In genomic region chr1:94702440-94702810, GRCh38 we compare ENCODE assay signal across 15 cellular contexts.
A peak's percentile ranks its signal among the peaks of the same experiment; 100 is the strongest.
DNase-seq lines count a peak whose midpoint lies in the region; ATAC-seq, FAIRE-seq and TF ChIP-seq lines count a peak whose summit lies in the region.
"Had no signal": no experiment of that assay in that cellular context is flagged by ENCODE, and none has a peak within 500 bp of the region (broad histone marks: within the 10 kb centered on the region; RNA-seq: fewer than 3 reads in every experiment).

No MANE protein-coding gene starts in this region.

- no peaks in the 10 kb centered on the region for H3K9me3 Mint-ChIP-seq in endothelial cell (ENCODE audit: unreplicated experiment)
- H3K9me3 Mint-ChIP-seq: activated naive CD8-positive, alpha-beta T cell treated with anti-CD3 and anti-CD28 coated beads, Interleukin-2, amount 10 ng/mL, durations not matched to agents 7 days and 5 days; GM23338 had no signal

- H3K9ac ChIP-seq in HepG2 (ENCODE audit: insufficient read depth, low read depth, low read length) = peak overlapping the region; percentile 26; the same call in 1 of the 2 replicates

- H3K27me3 Mint-ChIP-seq in endothelial cell (ENCODE audit: unreplicated experiment) = no peaks in the 10 kb centered on the region

- CTCF ChIA-PET in HepG2 (lab: Yijun Ruan, JAX; ENCODE audit: low intra/inter-chr PET ratio, low total read pairs) = no interaction called here

- FAIRE-seq in HepG2 (lab: Jason Lieb, UNC) (no peak), pancreas (lab: Jason Lieb, UNC) (no peak)
- FAIRE-seq: GM12892 had no signal

- H3K27ac ChIP-seq in HepG2 (ENCODE audit: extremely low read length, insufficient read depth, low read length) (peak overlapping the region; percentile 27), right lobe of liver (no peak overlapping the region), pancreas (peak overlapping the region in 2 of 4 donors; percentile 14 to 43)

- no peak for TF ChIP-seq POLR2A in HepG2 (IDR thresholded peaks at IDR 0.05; ENCODE audit: insufficient read depth in 1 of 2, low read depth in 2 of 2, low read length in 2 of 2)
- no peak for TF ChIP-seq POLR2A in right lobe of liver (IDR thresholded peaks at IDR 0.05)

- no peak for TF ChIP-seq RAD21 in HepG2 (CRISPR knock-in tag; IDR thresholded peaks at IDR 0.05)

- ATAC-seq in HepG2 = no peak; the same call in 1 of the 3 replicates
- ATAC-seq in right lobe of liver = no peak
- ATAC-seq in pancreas = peak in 3 of 4 donors; percentile 31 to 67 (median 38)
- ATAC-seq: activated CD8-positive, alpha-beta memory T cell treated with anti-CD3 and anti-CD28 coated beads, Interleukin-2, amount 10 ng/mL, durations not matched to agents 7 days and 5 days; GM23338 had no signal

- peak; percentile 10; the same call in 1 of the 2 replicates for TF ChIP-seq CTCF in HepG2 (CRISPR knock-in tag; IDR thresholded peaks at IDR 0.05)
- no peak for TF ChIP-seq CTCF in right lobe of liver (IDR thresholded peaks at IDR 0.05)
- peak; percentile 3 for TF ChIP-seq CTCF in fibroblast of villous mesenchyme (IDR thresholded peaks at IDR 0.05; ENCODE audit: insufficient read depth, low read depth, low read length)
- TF ChIP-seq CTCF in pancreas (IDR thresholded peaks at IDR 0.05) = no peak
- no peak for TF ChIP-seq CTCF in endothelial cell (IDR thresholded peaks at IDR 0.05; ENCODE audit: unreplicated experiment)

- TF ChIP-seq EP300 in HepG2 (IDR thresholded peaks at IDR 0.05; ENCODE audit: low read depth in 2 of 2, low read length in 2 of 2) (no peak), HepG2 (CRISPR knock-in tag; IDR thresholded peaks at IDR 0.05; ENCODE audit: borderline replicate concordance) (no peak)

- H3K4me1 ChIP-seq in HepG2 (ENCODE audit: insufficient read depth, low read length) = peaks cover 66% of the 10 kb centered on the region
- no peaks in the 10 kb centered on the region for H3K4me1 ChIP-seq in right lobe of liver
- peaks cover 0 to 5% (median 3%) of the 10 kb centered on the region in 3 donors for H3K4me1 ChIP-seq in pancreas

- 38% methylated on average over 1 of the region's 1 CpG for WGBS in HepG2 (ENCODE audit: low lambda C conversion rate)
- WGBS in right lobe of liver (ENCODE audit: insufficient coverage, low coverage, low lambda C conversion rate, missing lambda C conversion rate) = 50% methylated on average over 1 of the region's 1 CpG
- 50 to 61% methylated on average over 1 of the region's 1 CpG for WGBS in pancreas, 2 donors

- H3K9me3 ChIP-seq in HepG2 (ENCODE audit: low read length) (no peaks in the 10 kb centered on the region), right lobe of liver (no peaks in the 10 kb centered on the region), pancreas (no peaks in the 10 kb centered on the region)

- H2AFZ ChIP-seq in HepG2 (ENCODE audit: low read length) = no peak overlapping the region
- H2AFZ ChIP-seq: GM23338 had no signal

- no peak overlapping the region for H3K4me2 ChIP-seq in HepG2 (ENCODE audit: low read depth, low read length)
- H3K4me2 ChIP-seq: GM23338 had no signal

- H3K36me3 ChIP-seq in HepG2 (replicated peaks in 1 of 2; ENCODE audit: control insufficient read depth in 1 of 2, insufficient read depth in 2 of 2, low read length in 2 of 2) (no peaks in the 10 kb centered on the region), right lobe of liver (no peaks in the 10 kb centered on the region), pancreas (no peaks in the 10 kb centered on the region)

- H3K36me3 Mint-ChIP-seq in endothelial cell (ENCODE audit: low read depth, unreplicated experiment) = no peaks in the 10 kb centered on the region
- H3K36me3 Mint-ChIP-seq: activated CD8-positive, alpha-beta memory T cell treated with anti-CD3 and anti-CD28 coated beads, Interleukin-2, amount 10 ng/mL, durations not matched to agents 7 days and 5 days; activated naive CD8-positive, alpha-beta T cell treated with anti-CD3 and anti-CD28 coated beads, Interleukin-2, amount 10 ng/mL, durations not matched to agents 7 days and 5 days had no signal

- H3K4me3 ChIP-seq in HepG2 (replicated peaks in 1 of 3; ENCODE audit: insufficient read depth in 1 of 3, low read depth in 2 of 3, low read length in 3 of 3) = no peak overlapping the region
- H3K4me3 ChIP-seq in right lobe of liver = no peak overlapping the region
- no peak overlapping the region for H3K4me3 ChIP-seq in fibroblast of villous mesenchyme (ENCODE audit: low read depth, low read length)
- no peak overlapping the region for H3K4me3 ChIP-seq in pancreas
- H3K4me3 ChIP-seq: GM23338 had no signal

- no peaks in the 10 kb centered on the region for H4K20me1 ChIP-seq in HepG2 (ENCODE audit: insufficient read depth, low read length)

- POLR2A ChIA-PET in HepG2 (lab: Yijun Ruan, JAX) = interaction anchor here (1.0 kb wide), 1 partner anchor 11 kb away, joined by 6 read pairs; no protein-coding TSS in a partner anchor

- H3K27ac Mint-ChIP-seq in endothelial cell (ENCODE audit: unreplicated experiment) = no peak overlapping the region
- H3K27ac Mint-ChIP-seq: activated CD8-positive, alpha-beta memory T cell treated with anti-CD3 and anti-CD28 coated beads, Interleukin-2, amount 10 ng/mL, durations not matched to agents 7 days and 5 days; activated naive CD8-positive, alpha-beta T cell treated with anti-CD3 and anti-CD28 coated beads, Interleukin-2, amount 10 ng/mL, durations not matched to agents 7 days and 5 days; GM23338 had no signal

- DNase-seq in HepG2 (ENCODE audit: low spot score) (no peak), right lobe of liver (no peak), fibroblast of villous mesenchyme (ENCODE audit: low read depth) (peak; percentile 76), pancreas (peak in 1 of 6 donors; percentile 21), NCI-H1694 (lab: John Stamatoyannopoulos, UW) (no peak), endothelial cell (ENCODE audit: low spot score) (no peak), mucosa of gallbladder (ENCODE audit: low spot score) (no peak), medulla oblongata (ENCODE audit: extremely low spot score) (no peak)
- DNase-seq: activated CD8-positive, alpha-beta memory T cell treated with anti-CD3 and anti-CD28 coated beads, Interleukin-2, amount 10 ng/mL, durations not matched to agents 7 days and 5 days; activated naive CD8-positive, alpha-beta T cell treated with anti-CD3 and anti-CD28 coated beads, Interleukin-2, amount 10 ng/mL, durations not matched to agents 7 days and 5 days; DMS153; NCI-H524; RPMI8226 had no signal

- H3K4me3 Mint-ChIP-seq in endothelial cell (ENCODE audit: unreplicated experiment) = no peak overlapping the region
- H3K4me3 Mint-ChIP-seq: activated CD8-positive, alpha-beta memory T cell treated with anti-CD3 and anti-CD28 coated beads, Interleukin-2, amount 10 ng/mL, durations not matched to agents 7 days and 5 days; activated naive CD8-positive, alpha-beta T cell treated with anti-CD3 and anti-CD28 coated beads, Interleukin-2, amount 10 ng/mL, durations not matched to agents 7 days and 5 days; GM23338 had no signal

- H3K79me2 ChIP-seq in HepG2 (ENCODE audit: insufficient read depth, low read length) = no peaks in the 10 kb centered on the region

- no peaks in the 10 kb centered on the region for H3K27me3 ChIP-seq in HepG2 (ENCODE audit: control insufficient read depth in 1 of 2, insufficient read depth in 2 of 2, low read length in 2 of 2)
- no peaks in the 10 kb centered on the region for H3K27me3 ChIP-seq in right lobe of liver
- H3K27me3 ChIP-seq in pancreas = no peaks in the 10 kb centered on the region

- in situ Hi-C loops in HepG2 (cut with HindIII; ENCODE audit: extremely low pct_ligation_motif_present, low pct_unique_long_range_greater_than_20kb) = no loop called here

- intact Hi-C loops in HepG2 (cut with micrococcal nuclease; ENCODE audit: unreplicated experiment) (no loop called here), right lobe of liver (cut with DNase I) (no loop called here), pancreas (cut with DNase I) (no loop called here)

- H3K4me1 Mint-ChIP-seq in endothelial cell (ENCODE audit: unreplicated experiment) = peaks cover 10% of the 10 kb centered on the region
- H3K4me1 Mint-ChIP-seq: activated CD8-positive, alpha-beta memory T cell treated with anti-CD3 and anti-CD28 coated beads, Interleukin-2, amount 10 ng/mL, durations not matched to agents 7 days and 5 days; activated naive CD8-positive, alpha-beta T cell treated with anti-CD3 and anti-CD28 coated beads, Interleukin-2, amount 10 ng/mL, durations not matched to agents 7 days and 5 days had no signal

- no TSS peak for BruUV-seq in HepG2 (replicated peaks; lab: Mats Ljungman, UMichigan)

TF ChIP-seq in HepG2, 621 proteins besides CTCF, POLR2A, EP300 and RAD21 (continues in another document):
- no peak for TF ChIP-seq SP5 (CRISPR knock-in tag; IDR thresholded peaks at IDR 0.05; ENCODE audit: borderline replicate concordance, low read depth)
- TF ChIP-seq RFX1 (IDR thresholded peaks at IDR 0.05) = no peak
- peak; percentile 34; the same call in 1 of the 2 replicates for TF ChIP-seq ZNF687 (CRISPR knock-in tag; IDR thresholded peaks at IDR 0.05)
- no peak for TF ChIP-seq GTF3A (CRISPR knock-in tag; conservative IDR thresholded peaks at IDR 0.05)

Comparison
In these comparisons a context has a peak if more than half of its experiments do, and no peak if none do; other contexts are left out.
1. CTCF ChIP-seq: peak in HepG2 (single experiment) and fibroblast of villous mesenchyme (single experiment); none in right lobe of liver (0 of 4), pancreas (0 of 4) and endothelial cell (single experiment).
2. ATAC-seq: peak in pancreas (3 of 4); none in HepG2 (single experiment) and right lobe of liver (0 of 4).